8 cellular contexts compared by ENCODE assay signal in genomic region chr1:65068202-65069011, GRCh38.
DNase-seq lines count a peak whose midpoint lies in the region; ATAC-seq and TF ChIP-seq lines count a peak whose summit lies in the region.

No MANE protein-coding gene starts in this region.

- no peaks in the 10 kb centered on the region for H3K79me2 ChIP-seq in KMS-11 (ENCODE audit: insufficient read depth, low read depth)

- POLR2A ChIA-PET in activated CD4-positive, alpha-beta memory T cell treated with anti-CD3 and anti-CD28 coated beads for 36 hours (lab: Charles Lee) = interaction anchor here (0.5 to 1.3 kb wide), 2 partner anchors 17 to 80 kb away, joined by 5 to 7 read pairs; partner anchors contain the start of gene AK4

- H3K27me3 ChIP-seq in KMS-11 (ENCODE audit: insufficient read depth, low read depth) = no peaks in the 10 kb centered on the region

- H3K4me3 Mint-ChIP-seq in activated CD4-positive, alpha-beta memory T cell treated with anti-CD3 and anti-CD28 coated beads for 36 hours = peak overlapping the region; percentile 87
- H3K4me3 Mint-ChIP-seq in osteocyte (ENCODE audit: unreplicated experiment) = peak overlapping the region; percentile 85

- peaks cover 45% of the 10 kb centered on the region for H3K4me1 Mint-ChIP-seq in activated CD4-positive, alpha-beta memory T cell treated with anti-CD3 and anti-CD28 coated beads for 36 hours (ENCODE audit: low read depth)
- peaks cover 35% of the 10 kb centered on the region for H3K4me1 Mint-ChIP-seq in osteocyte (ENCODE audit: unreplicated experiment)

- no peak for TF ChIP-seq CTCF in 22Rv1 (IDR thresholded peaks at IDR 0.05)
- TF ChIP-seq CTCF in KMS-11 (conservative IDR thresholded peaks at IDR 0.05; ENCODE audit: low read depth, low read length) = no peak
- TF ChIP-seq CTCF in osteocyte (IDR thresholded peaks at IDR 0.05) = no peak
- TF ChIP-seq CTCF in omental fat pad (IDR thresholded peaks at IDR 0.05) = no peak

- H3K4me1 ChIP-seq in KMS-11 (ENCODE audit: low read depth, poor library complexity, severe bottlenecking) = no peaks in the 10 kb centered on the region

- H3K27ac ChIP-seq in 22Rv1 (peak overlapping the region; percentile 86), KMS-11 (peak overlapping the region; percentile 77)

- no peaks in the 10 kb centered on the region for H3K27me3 Mint-ChIP-seq in activated CD4-positive, alpha-beta memory T cell treated with anti-CD3 and anti-CD28 coated beads for 36 hours
- peaks cover 24% of the 10 kb centered on the region for H3K27me3 Mint-ChIP-seq in osteocyte (ENCODE audit: unreplicated experiment)

- H4K20me1 ChIP-seq in KMS-11 (ENCODE audit: insufficient read depth) = no peaks in the 10 kb centered on the region

- ATAC-seq in GM19023 (IDR thresholded peaks at IDR 0.05; ENCODE audit: unreplicated experiment) = no peak
- no peak for ATAC-seq in omental fat pad (ENCODE audit: low FRiP score)

- H3K4me3 ChIP-seq in KMS-11 (IDR thresholded peaks at IDR 0.05; ENCODE audit: insufficient read depth, low read depth, low read length) = peak overlapping the region; percentile 55

- peak overlapping the region; percentile 93 for H3K27ac Mint-ChIP-seq in activated CD4-positive, alpha-beta memory T cell treated with anti-CD3 and anti-CD28 coated beads for 36 hours
- H3K27ac Mint-ChIP-seq in osteocyte (ENCODE audit: unreplicated experiment) = peak overlapping the region; percentile 93

- H3K4me2 ChIP-seq in KMS-11 = peak overlapping the region; percentile 92

- intact Hi-C loops in activated CD4-positive, alpha-beta memory T cell treated with anti-CD3 and anti-CD28 coated beads for 36 hours (cut with micrococcal nuclease) = loop anchor here (2.0 to 10.0 kb wide), 12 partner anchors 106 to 1866 kb away; partner anchors contain the start of genes EFCAB7, ITGB3BP, LEPR and LEPROT

- no peaks in the 10 kb centered on the region for H3K36me3 ChIP-seq in KMS-11 (ENCODE audit: insufficient read depth)

- H3K9ac ChIP-seq in KMS-11 = peak overlapping the region; percentile 83

- H3K36me3 Mint-ChIP-seq in activated CD4-positive, alpha-beta memory T cell treated with anti-CD3 and anti-CD28 coated beads for 36 hours = peaks cover 3% of the 10 kb centered on the region
- H3K36me3 Mint-ChIP-seq in osteocyte (ENCODE audit: unreplicated experiment) = peaks cover 11% of the 10 kb centered on the region

- H3K9me3 Mint-ChIP-seq in activated CD4-positive, alpha-beta memory T cell treated with anti-CD3 and anti-CD28 coated beads for 36 hours = no peaks in the 10 kb centered on the region
- no peaks in the 10 kb centered on the region for H3K9me3 Mint-ChIP-seq in osteocyte (ENCODE audit: unreplicated experiment)

- DNase-seq in ELR (ENCODE audit: low read depth) = peak; percentile 40
- DNase-seq in activated CD4-positive, alpha-beta memory T cell treated with anti-CD3 and anti-CD28 coated beads for 36 hours = peak; percentile 29
- DNase-seq in fibroblast of peridontal ligament (ENCODE audit: extremely low read depth) = peak; percentile 59
- no peak for DNase-seq in osteocyte (ENCODE audit: extremely low spot score, unreplicated experiment)
- DNase-seq in omental fat pad (ENCODE audit: low spot score) = no peak

- CTCF ChIA-PET in activated CD4-positive, alpha-beta memory T cell treated with anti-CD3 and anti-CD28 coated beads for 36 hours (lab: Charles Lee) = interaction anchor here (0.7 kb wide), 1 partner anchor 8 kb away, joined by 3 read pairs; no protein-coding TSS in a partner anchor

- peak overlapping the region; percentile 99 for H2AFZ ChIP-seq in KMS-11 (ENCODE audit: low read depth)

Comparison
In these comparisons a context has a peak if more than half of its experiments do, and no peak if none do; other contexts are left out.
1. DNase-seq: peak in ELR (single experiment), activated CD4-positive, alpha-beta memory T cell treated with anti-CD3 and anti-CD28 coated beads for 36 hours (single experiment) and fibroblast of peridontal ligament (single experiment); none in osteocyte (single experiment) and omental fat pad (single experiment).